In the genomic region with DNA sequence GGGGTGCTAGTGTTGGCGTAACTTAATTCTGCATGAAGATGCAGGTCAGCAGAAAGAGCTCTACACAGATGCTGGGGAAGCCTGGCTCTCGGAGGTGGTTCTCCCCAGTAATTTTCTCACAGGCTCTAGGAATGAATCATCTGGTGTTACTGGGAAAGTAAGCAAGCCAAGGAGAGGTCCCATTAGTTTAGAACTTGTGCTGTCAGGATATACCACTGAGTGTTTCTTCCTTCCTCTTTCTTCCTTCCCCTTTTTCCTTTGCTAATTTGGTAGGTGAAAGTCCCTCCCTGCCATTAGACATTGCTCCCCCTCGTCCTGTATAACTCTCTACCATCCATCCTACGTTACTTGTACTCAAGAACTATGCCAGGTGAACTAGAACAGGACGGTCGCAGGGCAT, we compare ENCODE assay signal across 20 cellular contexts.
"Had no signal": no experiment of that assay in that cellular context is flagged by ENCODE, and none has a peak within 500 bp of the region (broad histone marks: within the 10 kb centered on the region; RNA-seq: fewer than 3 reads in every experiment).

No MANE protein-coding gene starts in this region.

- H3K4me3 Mint-ChIP-seq: activated CD8-positive, alpha-beta T cell treated with anti-CD3 and anti-CD28 coated beads, Interleukin-2, amount 10 ng/mL, durations not matched to agents 7 days and 5 days; activated T-cell treated with anti-CD3 and anti-CD28 coated beads, Interleukin-2, amount 50 U/mL, for 72 hours; brain; natural killer cell; WTC11 had no signal

- H3K4me1 Mint-ChIP-seq: brain, natural killer cell had no signal

- H3K9me3 Mint-ChIP-seq: activated naive CD4-positive, alpha-beta T cell treated with anti-CD3 and anti-CD28 coated beads, Interleukin-2, amount 50 U/mL, for 72 hours; activated T-cell treated with anti-CD3 and anti-CD28 coated beads, Interleukin-2, amount 50 U/mL, for 72 hours; natural killer cell had no signal

- H3K27ac Mint-ChIP-seq: activated CD8-positive, alpha-beta T cell treated with anti-CD3 and anti-CD28 coated beads, Interleukin-2, amount 10 ng/mL, durations not matched to agents 7 days and 5 days; activated naive CD4-positive, alpha-beta T cell treated with anti-CD3 and anti-CD28 coated beads, Interleukin-2, amount 50 U/mL, for 72 hours; activated T-cell treated with anti-CD3 and anti-CD28 coated beads, Interleukin-2, amount 50 U/mL, for 72 hours; brain; natural killer cell; WTC11 had no signal

- DNase-seq: activated CD4-positive, alpha-beta T cell treated with anti-CD3 and anti-CD28 coated beads for 4 hours; activated CD8-positive, alpha-beta memory T cell treated with anti-CD3 and anti-CD28 coated beads, Interleukin-2, amount 50 U/mL, for 4 hours; activated CD8-positive, alpha-beta T cell treated with anti-CD3 and anti-CD28 coated beads, Interleukin-2, amount 10 ng/mL, durations not matched to agents 7 days and 5 days; activated gamma-delta T cell; activated T-cell treated with anti-CD3 and anti-CD28 coated beads, Interleukin-2, amount 50 U/mL, for 72 hours; central memory CD4-positive, alpha-beta T cell; esophagus squamous epithelium; hypothalamus; kidney; left ventricle myocardium superior; mesenchymal stem cell; natural killer cell; retina; stimulated activated CD4-positive, alpha-beta T cell treated with anti-CD3 and anti-CD28 coated beads, Interleukin-2, amount 100 ng/mL, for 48 hours; stimulated activated naive CD4-positive, alpha-beta T cell; T1000; tibial artery had no signal

- ATAC-seq: activated CD8-positive, alpha-beta T cell treated with anti-CD3 and anti-CD28 coated beads, Interleukin-2, amount 10 ng/mL, durations not matched to agents 7 days and 5 days; activated naive CD4-positive, alpha-beta T cell treated with anti-CD3 and anti-CD28 coated beads, Interleukin-2, amount 50 U/mL, for 72 hours; activated T-cell treated with anti-CD3 and anti-CD28 coated beads, Interleukin-2, amount 50 U/mL, for 72 hours; left ventricle myocardium superior; natural killer cell; WTC11 had no signal

- H3K36me3 Mint-ChIP-seq: activated naive CD4-positive, alpha-beta T cell treated with anti-CD3 and anti-CD28 coated beads, Interleukin-2, amount 50 U/mL, for 72 hours; brain; natural killer cell; WTC11 had no signal
